11 cellular contexts compared by ENCODE assay signal in the genomic region with DNA sequence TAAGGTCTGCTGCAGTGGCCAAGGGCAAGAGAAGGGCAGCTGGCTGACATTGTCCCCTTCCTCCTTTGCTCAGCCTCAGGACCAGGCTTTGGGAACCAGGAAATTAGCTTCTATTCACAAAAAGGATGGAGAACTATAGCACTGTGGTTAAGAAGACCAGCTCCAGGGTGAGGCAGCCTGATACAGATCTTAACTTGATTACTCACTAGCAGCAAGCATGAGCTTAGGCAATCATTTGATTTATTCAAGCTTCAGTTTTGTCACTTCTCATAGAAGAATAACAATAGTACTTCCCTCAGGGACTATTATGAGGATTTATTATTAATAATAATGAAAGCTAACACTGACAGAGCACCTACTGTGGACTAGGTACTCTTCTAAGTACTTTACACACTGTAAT.
"Had no signal": no experiment of that assay in that cellular context is flagged by ENCODE, and none has a peak within 500 bp of the region (broad histone marks: within the 10 kb centered on the region; RNA-seq: fewer than 3 reads in every experiment).

No MANE protein-coding gene starts in this region.

- H3K27ac ChIP-seq: cardiac muscle cell, lower lobe of right lung, suprapubic skin had no signal

- H3K9me3 ChIP-seq: lower lobe of right lung, suprapubic skin had no signal

- DNase-seq: activated B cell treated with CpG ODN at 0.5 μM for 24 hours; activated CD4-positive, alpha-beta T cell treated with anti-CD3 and anti-CD28 coated beads, Interleukin-2, amount 10 ng/mL, durations not matched to agents 7 days and 5 days; activated effector memory CD4-positive, alpha-beta T cell treated with Interleukin-2 at 50 U/mL for 16 hours; left cardiac atrium; lower lobe of right lung; midbrain; naive thymus-derived CD4-positive, alpha-beta T cell; stimulated activated naive CD4-positive, alpha-beta T cell treated with Interleukin-2 at 50 U/mL for 16 hours; T-helper 17 cell had no signal

- H3K4me3 ChIP-seq: cardiac muscle cell, lower lobe of right lung, suprapubic skin had no signal

- H3K27me3 ChIP-seq: cardiac muscle cell, suprapubic skin had no signal

- H3K36me3 ChIP-seq: cardiac muscle cell, lower lobe of right lung, suprapubic skin had no signal

- H3K4me1 ChIP-seq: lower lobe of right lung, suprapubic skin had no signal
